1 cellular context compared by ENCODE assay signal in the genomic region with DNA sequence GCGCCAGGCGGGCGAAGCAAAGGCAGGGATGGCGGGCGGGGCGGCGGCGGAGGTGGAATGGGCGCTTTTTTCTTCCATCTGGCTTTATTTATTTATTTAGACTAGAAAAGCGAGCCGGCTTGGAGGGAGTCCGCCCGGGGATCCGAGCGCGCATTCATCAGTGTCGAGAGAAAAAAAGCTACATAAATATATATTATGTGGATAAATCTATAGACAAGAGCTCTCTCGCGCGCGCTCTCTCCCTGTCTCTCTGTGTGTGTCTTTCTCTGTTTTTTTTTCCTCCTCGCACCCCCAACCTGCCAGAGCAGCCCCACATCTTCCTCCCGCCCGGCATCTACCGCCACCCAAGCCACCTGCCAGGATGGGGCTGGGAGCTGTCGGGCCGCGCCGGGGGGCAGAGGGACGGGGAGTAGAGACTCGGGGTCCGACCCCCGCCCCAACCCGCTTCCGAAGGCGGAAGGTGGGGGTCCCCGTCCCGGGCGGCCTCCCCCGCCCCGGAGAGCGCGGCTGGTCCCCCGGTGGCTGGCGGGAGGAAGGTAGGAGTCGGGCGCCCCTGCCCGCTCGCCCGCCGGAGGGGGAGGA.
TF ChIP-seq lines count a peak whose summit lies in the region.

No MANE protein-coding gene starts in this region.

TF ChIP-seq in HCT116, 20 proteins besides CTCF, POLR2A, EP300 and RAD21 (continued from another document):
- TF ChIP-seq TCF7L2 (IDR thresholded peaks at IDR 0.05; ENCODE audit: borderline replicate concordance, extremely low read depth, insufficient read depth, insufficient read length) (no peak), SIN3A (IDR thresholded peaks at IDR 0.05; ENCODE audit: low read depth) (no peak), EGR1 (IDR thresholded peaks at IDR 0.05; ENCODE audit: low read depth) (no peak), POLR2AphosphoS5 (IDR thresholded peaks at IDR 0.05; ENCODE audit: low read depth, low read length) (no peak), MAX (IDR thresholded peaks at IDR 0.05) (no peak), SRF (IDR thresholded peaks at IDR 0.05; ENCODE audit: low read depth) (no peak), ZNF274 (IDR thresholded peaks at IDR 0.05; ENCODE audit: low read depth, low read length) (no peak), JUND (IDR thresholded peaks at IDR 0.05) (no peak), EZH2 (IDR thresholded peaks at IDR 0.05) (no peak), EZH2phosphoT487 (IDR thresholded peaks at IDR 0.05; ENCODE audit: borderline replicate concordance) (no peak), SP1 (IDR thresholded peaks at IDR 0.05; ENCODE audit: low read depth) (no peak), ZFX (IDR thresholded peaks at IDR 0.05) (no peak), YY1 (IDR thresholded peaks at IDR 0.05; ENCODE audit: extremely low read depth, insufficient replicate concordance, low read depth, low read length) (no peak)
